Comparison of ENCODE assay signal across 12 cellular contexts in genomic region chr17:43798024-43798423, GRCh38. TPM values are rescaled to one million over a fixed set of nuclear protein-coding genes. Genes with fewer than 3 reads are reported as not detected.
A peak's percentile ranks its signal among the peaks of the same experiment; 100 is the strongest.
DNase-seq lines count a peak whose midpoint lies in the region; ATAC-seq, FAIRE-seq and TF ChIP-seq lines count a peak whose summit lies in the region.
"Not testable (repeated sequence)": the region's sequence is repeated elsewhere in the genome, so short reads cannot be mapped to it uniquely, and the experiment has no call there.
"Had no signal": no experiment of that assay in that cellular context is flagged by ENCODE, and none has a peak within 500 bp of the region (broad histone marks: within the 10 kb centered on the region; RNA-seq: fewer than 3 reads in every experiment).

No MANE protein-coding gene starts in this region.

- TF ChIP-seq POLR2A in A549 (IDR thresholded peaks at IDR 0.05; ENCODE audit: low read length), result not testable (repeated sequence)

- H3K27me3 ChIP-seq in PC-9 (ENCODE audit: insufficient read depth, low read depth), result peaks cover 16% of the 10 kb centered on the region; the same call in 1 of the 2 replicates
- not testable (repeated sequence) for H3K27me3 ChIP-seq in upper lobe of right lung

- intact Hi-C loops in PC-9 (cut with micrococcal nuclease; ENCODE audit: unreplicated experiment); kidney (cut with DNase I); mucosa of descending colon (cut with DNase I, micrococcal nuclease); upper lobe of right lung (cut with DNase I): not testable (repeated sequence)

- TF ChIP-seq RAD21 in A549 (conservative IDR thresholded peaks at IDR 0.05 in 1 of 2, IDR thresholded peaks at IDR 0.05 in 1 of 2), result not testable (repeated sequence)

- H2AFZ ChIP-seq in PC-9, result not testable (repeated sequence)

- CTCF ChIA-PET in A549 (lab: Yijun Ruan, JAX), result interaction anchor here (1.2 to 1.3 kb wide), 2 partner anchors 42 to 103 kb away, joined by 3 read pairs; no protein-coding TSS in a partner anchor
- CTCF ChIA-PET in PC-9 (lab: Charles Lee), result not testable (repeated sequence)

- DNase-seq in A549 (ENCODE audit: low read depth in 1 of 2, low spot score in 1 of 2), result not testable (repeated sequence)
- DNase-seq in DMS53 (lab: John Stamatoyannopoulos, UW), result peak; percentile 60
- peak in 2 of 3 experiments; percentile 27 to 42 for DNase-seq in NCI-H1417 (lab: John Stamatoyannopoulos, UW)
- peak; percentile 28 for DNase-seq in NCI-H748 (lab: John Stamatoyannopoulos, UW; ENCODE audit: unreplicated experiment)
- peak in 1 of 2 experiments; percentile 47 for DNase-seq in PC-9
- DNase-seq in kidney, result peak; percentile 39
- DNase-seq in mucosa of descending colon, result peak in 2 of 3 donors; percentile 53 to 69
- DNase-seq in upper lobe of right lung, result peak; percentile 85

- not testable (repeated sequence) for TF ChIP-seq EP300 in A549 (IDR thresholded peaks at IDR 0.05)

- not testable (repeated sequence) for BruUV-seq in PC-9 (replicated peaks; lab: Mats Ljungman, UMichigan)

- H3K36me3 ChIP-seq in PC-9 (ENCODE audit: low read depth); kidney (ENCODE audit: control insufficient read depth in 1 of 2, insufficient read depth in 2 of 2, low read length in 2 of 2); mucosa of descending colon (ENCODE audit: low read depth); upper lobe of right lung: not testable (repeated sequence)

- H3K9ac ChIP-seq in kidney (ENCODE audit: low read length in 2 of 2), result not testable (repeated sequence)

- H3K4me2 ChIP-seq in A549 (peak overlapping the region; percentile 32; the same call in 1 of the 3 replicates), PC-9 (peak overlapping the region; percentile 75)

- POLR2A ChIA-PET in A549 (lab: Yijun Ruan, JAX); PC-9 (lab: Charles Lee; ENCODE audit: unreplicated experiment): not testable (repeated sequence)

- FAIRE-seq in A549 (lab: Jason Lieb, UNC); kidney (lab: Jason Lieb, UNC): not testable (repeated sequence)

- H4K20me1 ChIP-seq in PC-9 (ENCODE audit: insufficient read depth), result not testable (repeated sequence)

- not testable (repeated sequence) for H3K9me2 ChIP-seq in PC-9 (ENCODE audit: insufficient read depth)

- H3K4me1 ChIP-seq in A549; PC-9 (replicated peaks; ENCODE audit: insufficient read depth); kidney (ENCODE audit: control insufficient read depth in 1 of 2, insufficient read depth in 1 of 2, low read depth in 1 of 2, low read length in 2 of 2); mucosa of descending colon (ENCODE audit: low read depth); upper lobe of right lung: not testable (repeated sequence)

- not testable (repeated sequence) for H3F3A ChIP-seq in PC-9 (ENCODE audit: insufficient read depth, low read depth)

- H3K79me2 ChIP-seq in PC-9 (ENCODE audit: low read depth), result not testable (repeated sequence)

- H3K4me3 ChIP-seq in A549; kidney (ENCODE audit: low read length in 2 of 2); mucosa of descending colon; upper lobe of right lung: not testable (repeated sequence)
- peak overlapping the region; percentile 37; the same call in 1 of the 2 replicates for H3K4me3 ChIP-seq in PC-9

- TF ChIP-seq CTCF in A549 (IDR thresholded peaks at IDR 0.05); PC-9 (conservative IDR thresholded peaks at IDR 0.05); kidney (IDR thresholded peaks at IDR 0.05; ENCODE audit: borderline replicate concordance, extremely low read depth, insufficient read depth); mucosa of descending colon (IDR thresholded peaks at IDR 0.05); upper lobe of right lung (IDR thresholded peaks at IDR 0.05): not testable (repeated sequence)

- not testable (repeated sequence) for ATAC-seq in A549, mucosa of descending colon, upper lobe of right lung

- H3K9me3 ChIP-seq in A549, result peaks cover 19% of the 10 kb centered on the region; the same call in 2 of the 3 replicates
- not testable (repeated sequence) for H3K9me3 ChIP-seq in PC-9 (ENCODE audit: insufficient read depth, low read depth); kidney (ENCODE audit: control insufficient read depth in 1 of 2, low read length in 2 of 2); mucosa of descending colon; upper lobe of right lung

- H3K27ac ChIP-seq in A549; PC-9; kidney (ENCODE audit: low read depth in 2 of 2, low read length in 2 of 2); upper lobe of right lung: not testable (repeated sequence)

- WGBS in A549 (ENCODE audit: missing lambda C conversion rate), result 8% methylated on average over 9 of the region's 9 CpGs

RNA-seq across cellular contexts. Expression of gene CFAP97D1, which starts 17.8 kb away (rescaled TPM):
- polyA plus RNA-seq in A549 (2011; rRNA removed) (0.04 TPM in 1 of 2 replicates, not detected in the other), A549 (2017; fragmentation: RNase III; extraction: RNeasy Plus Mini Kit Qiagen cat#74134 plus additional on column Dnase treatment) (0.03 to 0.04 TPM in 2 of 3 replicates, not detected in the other), kidney (ENCODE audit: insufficient read depth, low read depth, low replicate concordance) (not detected)
- 0.01 TPM in 2 replicates for polyA plus RNA-seq in A549 (2012; cell fraction: cytosol; rRNA removed)
- 0.02 TPM in 1 of 2 replicates, not detected in the other for polyA plus RNA-seq in A549 (2012; cell fraction: nucleus; rRNA removed)
- not detected in 2 replicates for polyA minus RNA-seq in A549 (2011; rRNA and poly(A)+ RNA removed)
- total RNA-seq in PC-9 (2021) (not detected in 2 replicates), kidney (not detected), mucosa of descending colon (not detected), upper lobe of right lung (not detected)
- total RNA-seq: CD4-positive, alpha-beta T cell; CD8-positive, alpha-beta memory T cell; HFFc6 had no signal
- polyA plus RNA-seq: CD14-positive monocyte; CD8-positive, alpha-beta memory T cell had no signal

RNA-seq across cellular contexts. Expression of gene DUSP3, which starts 19.2 kb away (rescaled TPM):
- polyA plus RNA-seq in A549 (2011; rRNA removed) (60.2 and 62.2 TPM in 2 replicates), A549 (2017; fragmentation: RNase III; extraction: RNeasy Plus Mini Kit Qiagen cat#74134 plus additional on column Dnase treatment) (54.7 to 60.0 TPM (median 57.2 TPM) in 3 replicates), kidney (ENCODE audit: insufficient read depth, low read depth, low replicate concordance) (126 TPM)
- polyA plus RNA-seq in A549 (2012; cell fraction: cytosol; rRNA removed), result 46.2 and 54.5 TPM in 2 replicates
- polyA plus RNA-seq in A549 (2012; cell fraction: nucleus; rRNA removed), result 46.7 and 58.3 TPM in 2 replicates
- polyA minus RNA-seq in A549 (2011; rRNA and poly(A)+ RNA removed), result 58.8 and 70.6 TPM in 2 replicates
- total RNA-seq in PC-9 (2021) (37.2 and 38.4 TPM in 2 replicates), kidney (102 TPM), mucosa of descending colon (100 to 1,000 TPM in 1 of 3 donors, 10 to 100 TPM in 2; 46.9 to 123 (median 62.9) TPM), upper lobe of right lung (100.0 TPM)

RNA-seq across cellular contexts. Expression of gene MPP3, which starts 34.9 kb away (rescaled TPM):
- polyA plus RNA-seq in A549 (2011; rRNA removed) (15.5 and 20.3 TPM in 2 replicates), A549 (2017; fragmentation: RNase III; extraction: RNeasy Plus Mini Kit Qiagen cat#74134 plus additional on column Dnase treatment) (21.4 to 27.4 TPM (median 25.3 TPM) in 3 replicates), kidney (ENCODE audit: insufficient read depth, low read depth, low replicate concordance) (3.2 TPM)
- polyA plus RNA-seq in A549 (2012; cell fraction: cytosol; rRNA removed), result 22.5 and 23.2 TPM in 2 replicates
- 121 and 123 TPM in 2 replicates for polyA plus RNA-seq in A549 (2012; cell fraction: nucleus; rRNA removed)
- 11.6 and 14.8 TPM in 2 replicates for polyA minus RNA-seq in A549 (2011; rRNA and poly(A)+ RNA removed)
- total RNA-seq in PC-9 (2021) (17.4 and 22.0 TPM in 2 replicates), kidney (5.8 TPM), mucosa of descending colon (1 to 10 TPM; 1.8 to 8.6 (median 3.7) TPM), upper lobe of right lung (28.6 TPM)
- polyA plus RNA-seq: CD14-positive monocyte; CD8-positive, alpha-beta memory T cell had no signal

RNA-seq across cellular contexts. Expression of gene SOST, which starts 39.4 kb away (rescaled TPM):
- 0.03 TPM in 1 of 2 replicates, not detected in the other for polyA plus RNA-seq in A549 (2011; rRNA removed)
- polyA plus RNA-seq in A549 (2012; cell fraction: cytosol; rRNA removed), result 0.03 and 0.09 TPM in 2 replicates
- not detected in 2 replicates for polyA plus RNA-seq in A549 (2012; cell fraction: nucleus; rRNA removed)
- polyA plus RNA-seq in A549 (2017; fragmentation: RNase III; extraction: RNeasy Plus Mini Kit Qiagen cat#74134 plus additional on column Dnase treatment), result 0.05 to 0.07 TPM (median 0.05 TPM) in 3 replicates
- not detected in 2 replicates for polyA minus RNA-seq in A549 (2011; rRNA and poly(A)+ RNA removed)
- not detected in 2 replicates for total RNA-seq in PC-9 (2021)
- 0.09 TPM for total RNA-seq in kidney
- 15.1 TPM for polyA plus RNA-seq in kidney (ENCODE audit: insufficient read depth, low read depth, low replicate concordance)
- total RNA-seq in mucosa of descending colon, result not detected
- total RNA-seq in upper lobe of right lung, result not detected
- total RNA-seq: CD4-positive, alpha-beta T cell; CD8-positive, alpha-beta memory T cell; HFFc6 had no signal
- polyA plus RNA-seq: CD14-positive monocyte; CD8-positive, alpha-beta memory T cell had no signal

RNA-seq across cellular contexts. Expression of gene CD300LG, which starts 49.0 kb away (rescaled TPM):
- polyA plus RNA-seq in A549 (2011; rRNA removed) (not detected in 2 replicates), A549 (2017; fragmentation: RNase III; extraction: RNeasy Plus Mini Kit Qiagen cat#74134 plus additional on column Dnase treatment) (not detected in 3 replicates), kidney (ENCODE audit: insufficient read depth, low read depth, low replicate concordance) (3.1 TPM)
- 0.03 TPM in 1 of 2 replicates, not detected in the other for polyA plus RNA-seq in A549 (2012; cell fraction: cytosol; rRNA removed)
- not detected in 2 replicates for polyA plus RNA-seq in A549 (2012; cell fraction: nucleus; rRNA removed)
- not detected in 2 replicates for polyA minus RNA-seq in A549 (2011; rRNA and poly(A)+ RNA removed)
- total RNA-seq in PC-9 (2021) (not detected in 2 replicates), kidney (1.2 TPM), mucosa of descending colon (1 to 10 TPM in 1 of 3 donors, not detected in 2; 1.3 TPM), upper lobe of right lung (0.81 TPM)
- total RNA-seq: CD4-positive, alpha-beta T cell; CD8-positive, alpha-beta memory T cell; HFFc6 had no signal
- polyA plus RNA-seq: CD14-positive monocyte; CD8-positive, alpha-beta memory T cell had no signal
